ENCODE assay signal across 34 cellular contexts in genomic region chr2:15657759-15658158, GRCh38.
A peak's percentile ranks its signal among the peaks of the same experiment; 100 is the strongest.
DNase-seq lines count a peak whose midpoint lies in the region; ATAC-seq and TF ChIP-seq lines count a peak whose summit lies in the region.
"Had no signal": no experiment of that assay in that cellular context is flagged by ENCODE, and none has a peak within 500 bp of the region (broad histone marks: within the 10 kb centered on the region; RNA-seq: fewer than 3 reads in every experiment).

No MANE protein-coding gene starts in this region.

- H4K91ac ChIP-seq in neuronal stem cell (ENCODE audit: low read depth, low read length, poor library complexity) (no peak overlapping the region), trophoblast cell (ENCODE audit: low read depth, low read length) (peak overlapping the region; percentile 29)

- H3K23ac ChIP-seq in neuronal stem cell (ENCODE audit: low read depth, low read length, poor library complexity) (peak overlapping the region; percentile 62), trophoblast cell (ENCODE audit: low read length) (no peak overlapping the region)

- H2AFZ ChIP-seq in neuronal stem cell (ENCODE audit: low read length) = no peak overlapping the region
- H2AFZ ChIP-seq in trophoblast cell (ENCODE audit: insufficient read depth, low read length, poor library complexity) = no peak overlapping the region

- H3K36me3 ChIP-seq in neuronal stem cell (replicated peaks in 1 of 2; ENCODE audit: control insufficient read depth in 2 of 2, insufficient read depth in 2 of 2, low read length in 2 of 2) (no peaks in the 10 kb centered on the region), trophoblast cell (ENCODE audit: control insufficient read depth in 1 of 2, insufficient read depth in 2 of 2, low read length in 2 of 2) (no peaks in the 10 kb centered on the region)
- H3K36me3 ChIP-seq: BE2C; BLaER1; BLaER1 treated with 17β-estradiol and CSF1 and Interleukin-3, amounts not matched to agents 10 nM and 100 nM had no signal

- TF ChIP-seq CTCF in nephron progenitor cell (IDR thresholded peaks at IDR 0.05) = no peak

- no peak overlapping the region for H2AK5ac ChIP-seq in neuronal stem cell (ENCODE audit: low read depth, low read length)
- no peak overlapping the region for H2AK5ac ChIP-seq in trophoblast cell (ENCODE audit: low read length)

- peaks cover 79% of the 10 kb centered on the region for H3K4me1 Mint-ChIP-seq in nephron progenitor cell
- H3K4me1 Mint-ChIP-seq: B cell; CD4-positive, alpha-beta memory T cell; CD4-positive, CD25-positive, alpha-beta regulatory T cell; CD8-positive, alpha-beta memory T cell had no signal

- H3K79me1 ChIP-seq in neuronal stem cell (ENCODE audit: low read depth, low read length) = no peaks in the 10 kb centered on the region
- H3K79me1 ChIP-seq in trophoblast cell (ENCODE audit: low read length) = peaks cover 16% of the 10 kb centered on the region

- peaks cover 27% of the 10 kb centered on the region for H3K9me3 Mint-ChIP-seq in nephron progenitor cell
- H3K9me3 Mint-ChIP-seq: CD4-positive, alpha-beta memory T cell; CD4-positive, alpha-beta T cell; CD4-positive, CD25-positive, alpha-beta regulatory T cell; CD8-positive, alpha-beta T cell had no signal

- no peak overlapping the region for H4K8ac ChIP-seq in neuronal stem cell (ENCODE audit: low read depth, low read length)
- H4K8ac ChIP-seq in trophoblast cell (ENCODE audit: low read depth, low read length) = no peak overlapping the region

- H3K79me2 ChIP-seq in trophoblast cell (ENCODE audit: control insufficient read depth, insufficient read depth, low read length, poor library complexity) = no peaks in the 10 kb centered on the region

- H3K14ac ChIP-seq in neuronal stem cell (ENCODE audit: low read length) (no peak overlapping the region), trophoblast cell (ENCODE audit: low read length) (no peak overlapping the region)

- H2BK5ac ChIP-seq in neuronal stem cell (ENCODE audit: low read length) (no peak overlapping the region), trophoblast cell (ENCODE audit: low read depth, low read length, poor library complexity) (no peak overlapping the region)

- no peaks in the 10 kb centered on the region for H3K4me1 ChIP-seq in neuronal stem cell (ENCODE audit: control insufficient read depth in 2 of 2, insufficient read depth in 1 of 2, low read depth in 1 of 2, low read length in 2 of 2)
- H3K4me1 ChIP-seq in trophoblast cell (ENCODE audit: control insufficient read depth in 1 of 2, insufficient read depth in 2 of 2, low read length in 2 of 2) = peaks cover 22 to 28% of the 10 kb centered on the region in 2 experiments
- H3K4me1 ChIP-seq: A549, BE2C, BLaER1, Caco-2 had no signal

- H3K27me3 Mint-ChIP-seq in nephron progenitor cell (ENCODE audit: low read depth, poor library complexity) = peaks cover under 1% of the 10 kb centered on the region
- H3K27me3 Mint-ChIP-seq: B cell had no signal

- H2BK15ac ChIP-seq in neuronal stem cell (ENCODE audit: low read length) = peak overlapping the region; percentile 16

- no peak for ATAC-seq in HG02678 (IDR thresholded peaks at IDR 0.05; ENCODE audit: unreplicated experiment)
- ATAC-seq: A549; CD8-positive, alpha-beta T cell had no signal

- H2BK120ac ChIP-seq in neuronal stem cell (ENCODE audit: low read depth, low read length) (no peak overlapping the region), trophoblast cell (ENCODE audit: insufficient read depth, low read length, poor library complexity) (no peak overlapping the region)

- H4K12ac ChIP-seq in trophoblast cell (ENCODE audit: low read depth, low read length) = no peak overlapping the region

- H3K4me3 ChIP-seq in neuronal stem cell (ENCODE audit: low read length in 2 of 2) (no peak overlapping the region), trophoblast cell (ENCODE audit: low read depth, low read length) (no peak overlapping the region)
- H3K4me3 ChIP-seq: A549; BLaER1; BLaER1 treated with 17β-estradiol and CSF1 and Interleukin-3, amounts not matched to agents 10 nM and 100 nM had no signal

- no peak overlapping the region for H3K9ac ChIP-seq in neuronal stem cell (ENCODE audit: low read depth, low read length, poor library complexity)
- H3K9ac ChIP-seq in trophoblast cell (ENCODE audit: low read length) = no peak overlapping the region
- H3K9ac ChIP-seq: BLaER1; BLaER1 treated with 17β-estradiol and CSF1 and Interleukin-3, amounts not matched to agents 10 nM and 100 nM had no signal

- H3K27ac ChIP-seq in neuronal stem cell (replicated peaks; ENCODE audit: low read length) = no peak overlapping the region
- H3K27ac ChIP-seq in trophoblast cell (ENCODE audit: low read depth, low read length) = no peak overlapping the region
- H3K27ac ChIP-seq: 22Rv1; A549; BLaER1; BLaER1 treated with 17β-estradiol and CSF1 and Interleukin-3, amounts not matched to agents 10 nM and 100 nM; C4-2B had no signal

- H3K4ac ChIP-seq in neuronal stem cell (ENCODE audit: low read length) = no peak overlapping the region
- H3K4ac ChIP-seq in trophoblast cell (ENCODE audit: low read depth, low read length) = no peak overlapping the region

- H3K9me3 ChIP-seq in neuronal stem cell (replicated peaks in 1 of 2; ENCODE audit: control insufficient read depth in 2 of 2, insufficient read depth in 1 of 2, low read depth in 1 of 2, low read length in 2 of 2) (peaks cover 0 to 2% of the 10 kb centered on the region in 2 donors), trophoblast cell (ENCODE audit: insufficient read depth, low read depth, low read length) (peaks cover 2% of the 10 kb centered on the region)
- H3K9me3 ChIP-seq: BE2C, BLaER1, Caco-2 had no signal

- H3K4me3 Mint-ChIP-seq in nephron progenitor cell = no peak overlapping the region
- H3K4me3 Mint-ChIP-seq: B cell; CD14-positive monocyte; CD4-positive, alpha-beta memory T cell; CD4-positive, alpha-beta T cell; CD4-positive, CD25-positive, alpha-beta regulatory T cell; CD8-positive, alpha-beta memory T cell; CD8-positive, alpha-beta T cell had no signal

- H3K36me3 Mint-ChIP-seq in nephron progenitor cell (ENCODE audit: low read depth) = peaks cover 9% of the 10 kb centered on the region
- H3K36me3 Mint-ChIP-seq: CD14-positive monocyte; CD4-positive, alpha-beta memory T cell; CD4-positive, CD25-positive, alpha-beta regulatory T cell; CD8-positive, alpha-beta memory T cell; CD8-positive, alpha-beta T cell had no signal

- H3K18ac ChIP-seq in neuronal stem cell (ENCODE audit: low read length) (peak overlapping the region; percentile 70), trophoblast cell (ENCODE audit: low read length) (no peak overlapping the region)

- whole genome bisulfite sequencing in neuronal stem cell (ENCODE audit: extremely low coverage in 2 of 2, insufficient read length in 2 of 2, insufficient replicate concordance in 1 of 2), 2 donors = no CpG with 5 or more reads among the region's 9 CpGs
- WGBS in trophoblast cell (ENCODE audit: extremely low coverage, insufficient coverage, insufficient read length) = no CpG with 5 or more reads among the region's 9 CpGs

- H2BK12ac ChIP-seq in neuronal stem cell (ENCODE audit: low read length) (no peak overlapping the region), trophoblast cell (ENCODE audit: low read length) (no peak overlapping the region)

- H3K27me3 ChIP-seq in neuronal stem cell (ENCODE audit: control insufficient read depth in 3 of 3, insufficient read depth in 3 of 3, low read depth in 1 of 3, low read length in 3 of 3) = peaks cover 0 to 3% (median 0%) of the 10 kb centered on the region in 3 experiments
- H3K27me3 ChIP-seq in trophoblast cell (ENCODE audit: insufficient read depth, low read length) = no peaks in the 10 kb centered on the region
- H3K27me3 ChIP-seq: BE2C; BLaER1; BLaER1 treated with 17β-estradiol and CSF1 and Interleukin-3, amounts not matched to agents 10 nM and 100 nM had no signal

- peak; percentile 95 for DNase-seq in SK-N-DZ (ENCODE audit: low spot score)
- DNase-seq in nephron progenitor cell = no peak
- no peak for DNase-seq in neuronal stem cell (ENCODE audit: low spot score)
- no peak for DNase-seq in trophoblast cell
- no peak for DNase-seq in C1 segment of cervical spinal cord (lab: John Stamatoyannopoulos, UW)
- DNase-seq in NCI-H82 treated with DMSO at 0.1 percent for 48 hours (lab: John Stamatoyannopoulos, UW; ENCODE audit: unreplicated experiment) = no peak
- no peak for DNase-seq in SW480 (ENCODE audit: low spot score)
- DNase-seq: 8988T; ACHN; AML-193; BE2C; Caco-2; Calu3; CD4-positive, alpha-beta memory T cell; CD4-positive, alpha-beta T cell; CD4-positive, CD25-positive, alpha-beta regulatory T cell; CD8-positive, alpha-beta memory T cell; CD8-positive, alpha-beta T cell; COR-L47; DMS 273 treated with DMSO at 0.1 percent for 48 hours; DMS153; DMS53; DMS79; DMS79 treated with DMSO at 0.1 percent for 48 hours; DND-41; EL had no signal

- H3K4me2 ChIP-seq in neuronal stem cell (ENCODE audit: insufficient read depth, low read length, poor library complexity, severe bottlenecking) = no peak overlapping the region
- H3K4me2 ChIP-seq in trophoblast cell (ENCODE audit: low read length) = no peak overlapping the region
- H3K4me2 ChIP-seq: A549, BLaER1 had no signal

- H3K27ac Mint-ChIP-seq in nephron progenitor cell = peak overlapping the region; percentile 38
- H3K27ac Mint-ChIP-seq: B cell; CD14-positive monocyte; CD4-positive, alpha-beta memory T cell; CD4-positive, alpha-beta T cell; CD4-positive, CD25-positive, alpha-beta regulatory T cell; CD8-positive, alpha-beta memory T cell; CD8-positive, alpha-beta T cell had no signal
